ENCODE assay signal across 8 cellular contexts in genomic region chr12:69238589-69239285, GRCh38. TPM values are rescaled to one million over a fixed set of nuclear protein-coding genes. Genes with fewer than 3 reads are reported as not detected.
DNase-seq lines count a peak whose midpoint lies in the region; ATAC-seq, FAIRE-seq and TF ChIP-seq lines count a peak whose summit lies in the region.

No MANE protein-coding gene starts in this region.

- no peak for TF ChIP-seq CTCF in GM23338 (conservative IDR thresholded peaks at IDR 0.05; ENCODE audit: low read depth in 2 of 2)
- TF ChIP-seq CTCF in gastroesophageal sphincter (IDR thresholded peaks at IDR 0.05), result no peak

- H3K36me3 ChIP-seq in CD4-positive, CD25-positive, alpha-beta regulatory T cell (ENCODE audit: control insufficient read depth, insufficient read depth, low read length), result no peaks in the 10 kb centered on the region
- H3K36me3 ChIP-seq in GM23338 (ENCODE audit: insufficient read depth) (no peaks in the 10 kb centered on the region), gastroesophageal sphincter (no peaks in the 10 kb centered on the region)

- no peaks in the 10 kb centered on the region for H3K27me3 ChIP-seq in CD4-positive, CD25-positive, alpha-beta regulatory T cell (ENCODE audit: control insufficient read depth, insufficient read depth, low read length)
- no peaks in the 10 kb centered on the region for H3K27me3 ChIP-seq in GM23338 (ENCODE audit: insufficient read depth)
- H3K27me3 ChIP-seq in gastroesophageal sphincter, result no peaks in the 10 kb centered on the region

- WGBS in gastroesophageal sphincter (ENCODE audit: low coverage in 1 of 2), 2 donors, result 10 to 19% methylated on average over 10 to 12 of the region's 13 CpGs

- peaks cover 16 to 51% (median 41%) of the 10 kb centered on the region in 4 donors for H3K4me1 Mint-ChIP-seq in CD4-positive, CD25-positive, alpha-beta regulatory T cell
- peaks cover 39% of the 10 kb centered on the region for H3K4me1 Mint-ChIP-seq in GM23338
- H3K4me1 Mint-ChIP-seq in stimulated activated effector memory CD8-positive, alpha-beta T cell treated with anti-CD3 and anti-CD28 coated beads, Interleukin-12 subunit alpha, Interleukin-12 subunit beta, amount 100 ng/mL, for 72 hours, result peaks cover 38% of the 10 kb centered on the region

- no peaks in the 10 kb centered on the region for H3K9me3 Mint-ChIP-seq in CD4-positive, CD25-positive, alpha-beta regulatory T cell
- H3K9me3 Mint-ChIP-seq in GM23338, result no peaks in the 10 kb centered on the region; the same call in 1 of the 3 replicates
- no peaks in the 10 kb centered on the region for H3K9me3 Mint-ChIP-seq in stimulated activated effector memory CD8-positive, alpha-beta T cell treated with anti-CD3 and anti-CD28 coated beads, Interleukin-12 subunit alpha, Interleukin-12 subunit beta, amount 100 ng/mL, for 72 hours

- TF ChIP-seq POLR2A in gastroesophageal sphincter (IDR thresholded peaks at IDR 0.05), result no peak

- peak overlapping the region; percentile 88 to 96 (median 93) for H3K4me3 Mint-ChIP-seq in CD4-positive, CD25-positive, alpha-beta regulatory T cell
- peak overlapping the region; percentile 70 for H3K4me3 Mint-ChIP-seq in GM23338
- H3K4me3 Mint-ChIP-seq in stimulated activated effector memory CD8-positive, alpha-beta T cell treated with anti-CD3 and anti-CD28 coated beads, Interleukin-12 subunit alpha, Interleukin-12 subunit beta, amount 100 ng/mL, for 72 hours, result peak overlapping the region; percentile 99

- DNase-seq in CD4-positive, CD25-positive, alpha-beta regulatory T cell, result no peak
- DNase-seq in GM23338 (ENCODE audit: low spot score) (no peak), frontal cortex (ENCODE audit: low spot score in 2 of 2) (no peak), HCEC 1CT (no peak), HK-2 (ENCODE audit: unreplicated experiment) (no peak)
- no peak for DNase-seq in stimulated activated effector memory CD8-positive, alpha-beta T cell treated with anti-CD3 and anti-CD28 coated beads, Interleukin-12 subunit alpha, Interleukin-12 subunit beta, amount 100 ng/mL, for 72 hours (ENCODE audit: low spot score in 2 of 2)

- H3K27me3 Mint-ChIP-seq in CD4-positive, CD25-positive, alpha-beta regulatory T cell, result peaks cover 6% of the 10 kb centered on the region
- H3K27me3 Mint-ChIP-seq in GM23338 (ENCODE audit: insufficient read depth, low read depth, poor library complexity), result peaks cover 6% of the 10 kb centered on the region

- H3F3A ChIP-seq in GM23338 (replicated peaks; ENCODE audit: low read depth), result peaks cover 3% of the 10 kb centered on the region; the same call in 1 of the 2 replicates

- peaks cover 30% of the 10 kb centered on the region for H4K20me1 ChIP-seq in GM23338 (replicated peaks; ENCODE audit: insufficient read depth)

- no peak for FAIRE-seq in frontal cortex (lab: Jason Lieb, UNC)

- peak overlapping the region; percentile 89 for H3K27ac ChIP-seq in CD4-positive, CD25-positive, alpha-beta regulatory T cell (ENCODE audit: insufficient read depth, low read length, poor library complexity, severe bottlenecking)
- H3K27ac ChIP-seq in GM23338 (ENCODE audit: low read depth) (peak overlapping the region; percentile 92), gastroesophageal sphincter (peak overlapping the region; percentile 66 to 99 (median 98))

- H3K4me2 ChIP-seq in GM23338, result peak overlapping the region; percentile 79

- no peaks in the 10 kb centered on the region for H3K9me3 ChIP-seq in CD4-positive, CD25-positive, alpha-beta regulatory T cell (ENCODE audit: control insufficient read depth in 2 of 2, low read length in 2 of 2)
- no peaks in the 10 kb centered on the region for H3K9me3 ChIP-seq in gastroesophageal sphincter

- ATAC-seq in CD4-positive, CD25-positive, alpha-beta regulatory T cell (ENCODE audit: low read depth in 2 of 2), result no peak
- ATAC-seq in GM23338 (peak; percentile 2; the same call in 2 of the 3 replicates), SK-N-SH treated with all-trans-retinoic acid at 6 μM for 48 hours (peak; percentile 3; the same call in 1 of the 3 replicates), gastroesophageal sphincter (peak; percentile 1)
- ATAC-seq in stimulated activated effector memory CD8-positive, alpha-beta T cell treated with anti-CD3 and anti-CD28 coated beads, Interleukin-12 subunit alpha, Interleukin-12 subunit beta, amount 100 ng/mL, for 72 hours, result no peak

- peaks cover 49% of the 10 kb centered on the region for H3K4me1 ChIP-seq in CD4-positive, CD25-positive, alpha-beta regulatory T cell (ENCODE audit: control insufficient read depth, insufficient read depth, low read length, poor library complexity, severe bottlenecking)
- H3K4me1 ChIP-seq in GM23338 (ENCODE audit: insufficient read depth) (peaks cover 34% of the 10 kb centered on the region), gastroesophageal sphincter (peaks cover 15 to 41% (median 15%) of the 10 kb centered on the region in 3 donors)

- peaks cover 4% of the 10 kb centered on the region for H3K36me3 Mint-ChIP-seq in CD4-positive, CD25-positive, alpha-beta regulatory T cell
- peaks cover 31% of the 10 kb centered on the region for H3K36me3 Mint-ChIP-seq in GM23338 (ENCODE audit: low read depth)
- peaks cover 26% of the 10 kb centered on the region for H3K36me3 Mint-ChIP-seq in stimulated activated effector memory CD8-positive, alpha-beta T cell treated with anti-CD3 and anti-CD28 coated beads, Interleukin-12 subunit alpha, Interleukin-12 subunit beta, amount 100 ng/mL, for 72 hours

- peak overlapping the region; percentile 95 for H2AFZ ChIP-seq in GM23338

- no peaks in the 10 kb centered on the region for H3K9me2 ChIP-seq in GM23338 (ENCODE audit: insufficient read depth)

- peak overlapping the region; percentile 96 for H3K4me3 ChIP-seq in CD4-positive, CD25-positive, alpha-beta regulatory T cell (ENCODE audit: low read depth, low read length)
- peak overlapping the region; percentile 97 for H3K4me3 ChIP-seq in GM23338
- H3K4me3 ChIP-seq in gastroesophageal sphincter, result peak overlapping the region; percentile 67 to 96

- peaks cover 39% of the 10 kb centered on the region for H3K79me2 ChIP-seq in GM23338 (replicated peaks; ENCODE audit: insufficient read depth)

- H3K27ac Mint-ChIP-seq in CD4-positive, CD25-positive, alpha-beta regulatory T cell, result peak overlapping the region; percentile 93 to 97 (median 94)
- peak overlapping the region; percentile 97 for H3K27ac Mint-ChIP-seq in GM23338
- peak overlapping the region; percentile 99 for H3K27ac Mint-ChIP-seq in stimulated activated effector memory CD8-positive, alpha-beta T cell treated with anti-CD3 and anti-CD28 coated beads, Interleukin-12 subunit alpha, Interleukin-12 subunit beta, amount 100 ng/mL, for 72 hours

- no peak for TF ChIP-seq EP300 in gastroesophageal sphincter (IDR thresholded peaks at IDR 0.05)

TF ChIP-seq in GM23338, 12 proteins besides CTCF, POLR2A, EP300 and RAD21:
- TF ChIP-seq JUNB (IDR thresholded peaks at IDR 0.05; ENCODE audit: unreplicated experiment) (no peak), EZH2 (IDR thresholded peaks at IDR 0.05; ENCODE audit: low read depth, unreplicated experiment) (no peak), ETS1 (IDR thresholded peaks at IDR 0.05) (no peak), POLR2AphosphoS5 (IDR thresholded peaks at IDR 0.05; ENCODE audit: low read depth) (no peak), EZH2phosphoT487 (IDR thresholded peaks at IDR 0.05; ENCODE audit: unreplicated experiment) (no peak), CREB1 (CRISPR knock-in tag; IDR thresholded peaks at IDR 0.05; ENCODE audit: low read depth) (no peak), STAT1 (IDR thresholded peaks at IDR 0.05; ENCODE audit: unreplicated experiment) (no peak)

TF ChIP-seq in SK-N-SH treated with all-trans-retinoic acid at 6 μM for 48 hours, 23 proteins besides CTCF, POLR2A, EP300 and RAD21 (continues in another document):
- TF ChIP-seq PATZ1 (CRISPR knock-in tag; IDR thresholded peaks at IDR 0.05; ENCODE audit: borderline replicate concordance) (no peak), CSDC2 (CRISPR knock-in tag; IDR thresholded peaks at IDR 0.05) (no peak), ARNTL (CRISPR knock-in tag; IDR thresholded peaks at IDR 0.05; ENCODE audit: borderline replicate concordance, low read depth) (no peak), ZC3H10 (CRISPR knock-in tag; IDR thresholded peaks at IDR 0.05) (no peak), ESRRG (CRISPR knock-in tag; IDR thresholded peaks at IDR 0.05) (no peak), BACH2 (CRISPR knock-in tag; IDR thresholded peaks at IDR 0.05; ENCODE audit: borderline replicate concordance) (no peak), OSR1 (CRISPR knock-in tag; IDR thresholded peaks at IDR 0.05) (no peak), RARB (CRISPR knock-in tag; IDR thresholded peaks at IDR 0.05) (no peak)

RNA-seq across cellular contexts. Expression of gene CPSF6, which starts 0.6 kb away (rescaled TPM):
- 88.3 TPM for total RNA-seq in CD4-positive, CD25-positive, alpha-beta regulatory T cell
- 10 to 100 TPM; 49.6 to 61.0 (median 55.6) TPM for polyA plus RNA-seq in CD4-positive, CD25-positive, alpha-beta regulatory T cell
- 80.7 and 85.9 TPM in 2 replicates for total RNA-seq in GM23338 (2014; rRNA removed; shearing (Covaris generic))
- 115 and 136 TPM in 2 replicates for polyA plus RNA-seq in GM23338 (2016; fragmentation: Nextera tagmentation; extraction: Ambion mirVana)
- total RNA-seq in gastroesophageal sphincter (10 to 100 TPM; 25.8 to 41.1 (median 29.9) TPM), frontal cortex (79.1 TPM)

Comparison
In these comparisons a context has a peak if more than half of its experiments do, and no peak if none do; other contexts are left out.
1. ATAC-seq: peak in GM23338 (single experiment), SK-N-SH treated with all-trans-retinoic acid at 6 μM for 48 hours (single experiment) and gastroesophageal sphincter (single experiment); none in CD4-positive, CD25-positive, alpha-beta regulatory T cell (0 of 2) and stimulated activated effector memory CD8-positive, alpha-beta T cell treated with anti-CD3 and anti-CD28 coated beads, Interleukin-12 subunit alpha, Interleukin-12 subunit beta, amount 100 ng/mL, for 72 hours (single experiment).
2. Peak in every context shown above with its lines, with median percentiles within 50 percentile points of each other: H3K27ac ChIP-seq, H3K4me3 ChIP-seq, H3K27ac Mint-ChIP-seq and H3K4me3 Mint-ChIP-seq.